In the genomic region with DNA sequence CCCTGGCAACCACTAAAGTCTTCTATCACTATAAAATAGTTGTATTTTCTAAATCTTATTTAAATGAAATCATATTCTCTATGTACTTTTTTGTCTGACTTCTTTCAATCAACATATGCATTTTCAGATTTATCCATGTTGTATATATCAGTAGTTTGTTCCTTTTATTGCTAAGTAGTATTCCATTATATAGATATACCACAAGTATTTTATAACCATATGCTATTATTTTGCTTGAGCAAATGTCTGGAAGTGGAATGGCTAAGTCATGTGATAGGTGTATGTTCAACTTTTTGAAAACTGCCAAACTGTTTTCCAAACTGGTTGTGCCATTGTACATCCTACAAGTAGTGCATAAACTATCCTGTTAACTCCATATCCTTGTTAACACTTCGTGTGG, we compare ENCODE assay signal across 9 cellular contexts.
"Had no signal": no experiment of that assay in that cellular context is flagged by ENCODE, and none has a peak within 500 bp of the region (broad histone marks: within the 10 kb centered on the region; RNA-seq: fewer than 3 reads in every experiment).

No MANE protein-coding gene starts in this region.

- H3K27ac Mint-ChIP-seq: IgD-negative memory B cell had no signal

- DNase-seq: IMR-90, Karpas-422, KBM-7, KG1 had no signal

- H3K4me3 Mint-ChIP-seq: IgD-negative memory B cell had no signal

- H3K27me3 Mint-ChIP-seq: IgD-negative memory B cell had no signal

- H3K4me1 Mint-ChIP-seq: IgD-negative memory B cell had no signal

- H3K27ac ChIP-seq: HL-60, KMS-11 had no signal

- FAIRE-seq: HepG2, HTR-8/SVneo had no signal

- H3K9ac ChIP-seq: KMS-11 had no signal

- H3K4me2 ChIP-seq: KMS-11 had no signal
